Comparison of ENCODE assay signal across 16 cellular contexts in the genomic region with DNA sequence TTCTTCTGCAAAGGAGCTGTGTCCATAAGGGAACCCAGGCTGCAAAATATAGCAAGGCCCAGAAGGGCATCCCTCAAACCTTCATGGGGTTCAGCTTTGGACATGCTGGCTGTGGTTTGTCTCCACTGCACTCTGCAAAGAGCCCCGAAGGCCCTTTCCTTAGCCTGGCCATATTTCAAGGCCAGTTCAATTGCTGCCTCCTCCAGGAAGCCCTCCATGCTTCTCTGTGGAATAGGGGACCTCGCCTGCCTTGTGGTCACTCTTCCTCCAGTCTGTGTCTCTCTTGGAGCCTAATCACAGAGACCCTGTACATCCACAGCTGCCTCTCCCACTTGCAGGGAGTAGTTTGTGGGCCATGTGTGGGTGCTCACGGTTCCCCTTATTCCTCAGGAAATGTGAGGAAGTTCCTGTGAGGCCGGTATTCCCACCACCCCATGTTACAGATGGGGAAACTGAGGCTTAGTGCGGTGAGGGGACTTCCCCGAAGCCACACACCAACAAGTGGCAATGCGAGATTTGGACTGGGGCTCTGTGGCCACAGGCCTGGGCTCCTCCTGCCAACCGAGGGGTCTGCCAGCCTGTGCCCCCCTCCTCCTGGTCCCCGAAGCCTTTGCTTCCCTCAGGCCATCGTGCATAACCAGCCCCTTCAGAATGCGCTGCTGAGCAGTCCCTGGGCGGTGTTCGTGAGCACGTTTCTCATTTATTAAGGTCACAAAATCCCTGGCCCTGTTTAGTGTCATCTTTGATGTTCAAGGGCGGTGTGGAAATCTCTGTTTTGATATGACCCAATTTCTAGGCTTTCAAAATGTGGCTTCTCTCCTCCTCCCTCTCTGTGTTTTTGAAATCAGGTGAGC.
"Had no signal": no experiment of that assay in that cellular context is flagged by ENCODE, and none has a peak within 500 bp of the region (broad histone marks: within the 10 kb centered on the region; RNA-seq: fewer than 3 reads in every experiment).

No MANE protein-coding gene starts in this region.

- H3K79me2 ChIP-seq: parathyroid adenoma had no signal

- H3K4me3 ChIP-seq: lower lobe of right lung, smooth muscle cell, tibial nerve, uterus had no signal

- H3K9me3 ChIP-seq: lower lobe of right lung, uterus had no signal

- DNase-seq: activated CD4-positive, alpha-beta T cell treated with anti-CD3 and anti-CD28 coated beads, Interleukin-2, amount 50 U/mL, for 1 hour; activated CD8-positive, alpha-beta memory T cell treated with anti-CD3 and anti-CD28 coated beads for 24 hours; activated naive CD8-positive, alpha-beta T cell treated with anti-CD3 and anti-CD28 coated beads for 36 hours; erythroblast; lower lobe of right lung; naive B cell; retina; stimulated activated CD4-positive, alpha-beta T cell treated with anti-CD3 and anti-CD28 coated beads, Interleukin-4, amount 100 ng/mL, for 4 hours; stimulated activated CD8-positive, alpha-beta memory T cell treated with anti-CD3 and anti-CD28 coated beads, Interleukin-4, amount 100 ng/mL, for 48 hours; stimulated activated naive CD4-positive, alpha-beta T cell treated with Interleukin-2 at 50 U/mL for 16 hours; T-helper 9 cell; uterus had no signal

- H3K9ac ChIP-seq: parathyroid adenoma had no signal

- H3K4me1 ChIP-seq: parathyroid adenoma had no signal

- H3K9me3 Mint-ChIP-seq: activated naive CD8-positive, alpha-beta T cell treated with anti-CD3 and anti-CD28 coated beads for 36 hours had no signal

- H3K27me3 Mint-ChIP-seq: activated naive CD8-positive, alpha-beta T cell treated with anti-CD3 and anti-CD28 coated beads for 36 hours; naive B cell had no signal

- H2AFZ ChIP-seq: parathyroid adenoma had no signal

- H3K36me3 ChIP-seq: uterus had no signal

- H3K4me2 ChIP-seq: smooth muscle cell had no signal

- H3K27me3 ChIP-seq: tibial nerve, uterus had no signal

- ATAC-seq: activated CD4-positive, CD25-positive, alpha-beta regulatory T cell treated with anti-CD3 and anti-CD28 coated beads, Interleukin-2, amount 50 U/mL, for 24 hours had no signal

- H3K4me3 Mint-ChIP-seq: activated naive CD8-positive, alpha-beta T cell treated with anti-CD3 and anti-CD28 coated beads for 36 hours; naive B cell had no signal

- H3K27ac ChIP-seq: lower lobe of right lung, parathyroid adenoma, tibial nerve had no signal

- H3K27ac Mint-ChIP-seq: activated naive CD8-positive, alpha-beta T cell treated with anti-CD3 and anti-CD28 coated beads for 36 hours had no signal
